Comparison of ENCODE assay signal across 24 cellular contexts in the genomic region with DNA sequence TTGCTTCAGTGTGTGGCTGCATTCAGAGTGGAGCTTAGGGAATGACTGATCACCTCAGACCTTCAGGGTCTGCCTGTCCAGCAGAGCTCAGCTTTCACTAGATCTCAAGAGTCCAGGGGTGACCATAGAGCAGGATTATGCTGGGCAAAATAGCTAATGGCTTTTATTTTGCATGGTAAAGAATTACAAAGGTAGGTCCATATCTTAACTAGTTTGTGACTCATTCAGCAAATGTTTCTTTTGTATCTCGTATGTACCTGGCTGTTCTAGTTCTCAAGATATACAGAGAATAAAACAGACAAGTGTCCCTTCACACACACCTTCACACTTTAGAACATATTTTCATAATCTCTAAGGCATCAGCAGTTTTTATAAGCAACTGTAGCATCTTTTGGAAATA.
"Had no signal": no experiment of that assay in that cellular context is flagged by ENCODE, and none has a peak within 500 bp of the region (broad histone marks: within the 10 kb centered on the region; RNA-seq: fewer than 3 reads in every experiment).

No MANE protein-coding gene starts in this region.

- H3K27me3 ChIP-seq: esophagus squamous epithelium, neutrophil, sigmoid colon, spleen, thyroid gland had no signal

- H3K36me3 Mint-ChIP-seq: mesothelial cell of epicardium; naive B cell; natural killer cell treated with Interleukin-12 subunit alpha and Interleukin-12 subunit beta and Interleukin-15 and Interleukin-18, amount 100 ng/mL, for 72 hours had no signal

- H3K4me1 ChIP-seq: esophagus squamous epithelium, parathyroid adenoma, prostate gland, sigmoid colon, spleen had no signal

- H3K4me1 Mint-ChIP-seq: naive B cell; neural crest cell; stimulated activated naive CD8-positive, alpha-beta T cell treated with anti-CD3 and anti-CD28 coated beads, Interleukin-15, amount 100 ng/mL, for 72 hours had no signal

- H3K27me3 Mint-ChIP-seq: naive B cell had no signal

- H3K27ac Mint-ChIP-seq: effector memory CD8-positive, alpha-beta T cell; mesothelial cell of epicardium; naive B cell; natural killer cell treated with Interleukin-12 subunit alpha and Interleukin-12 subunit beta and Interleukin-15 and Interleukin-18, amount 100 ng/mL, for 72 hours; stimulated activated naive CD8-positive, alpha-beta T cell treated with anti-CD3 and anti-CD28 coated beads, Interleukin-15, amount 100 ng/mL, for 72 hours had no signal

- H3K4me3 ChIP-seq: esophagus squamous epithelium, mucosa of descending colon, prostate gland, sigmoid colon, spleen, thyroid gland had no signal

- H3K4me3 Mint-ChIP-seq: effector memory CD8-positive, alpha-beta T cell; mesothelial cell of epicardium; naive B cell; natural killer cell treated with Interleukin-12 subunit alpha and Interleukin-12 subunit beta and Interleukin-15 and Interleukin-18, amount 100 ng/mL, for 72 hours; neural crest cell; stimulated activated naive CD8-positive, alpha-beta T cell treated with anti-CD3 and anti-CD28 coated beads, Interleukin-15, amount 100 ng/mL, for 72 hours had no signal

- DNase-seq: cerebellar nuclear complex; cortex of kidney; effector memory CD8-positive, alpha-beta T cell; erythroblast; esophagus squamous epithelium; foreskin melanocyte; mesenchymal stem cell; mucosa of descending colon; naive B cell; right cardiac atrium; sigmoid colon; spleen; stimulated activated naive CD4-positive, alpha-beta T cell; stimulated activated naive CD8-positive, alpha-beta T cell treated with anti-CD3 and anti-CD28 coated beads, Interleukin-15, amount 100 ng/mL, for 72 hours; thyroid gland had no signal

- H3K27ac ChIP-seq: esophagus squamous epithelium, neutrophil, parathyroid adenoma, prostate gland, sigmoid colon, spleen, thyroid gland had no signal

- H3K9me3 Mint-ChIP-seq: effector memory CD8-positive, alpha-beta T cell; mesothelial cell of epicardium; naive B cell; natural killer cell treated with Interleukin-12 subunit alpha and Interleukin-12 subunit beta and Interleukin-15 and Interleukin-18, amount 100 ng/mL, for 72 hours; neural crest cell; stimulated activated naive CD8-positive, alpha-beta T cell treated with anti-CD3 and anti-CD28 coated beads, Interleukin-15, amount 100 ng/mL, for 72 hours had no signal

- H2AFZ ChIP-seq: parathyroid adenoma had no signal

- H3K36me3 ChIP-seq: esophagus squamous epithelium, neutrophil, prostate gland, sigmoid colon, spleen, thyroid gland had no signal

- FAIRE-seq: endometrium, keratinocyte had no signal

- H3K9ac ChIP-seq: parathyroid adenoma had no signal

- H3K79me2 ChIP-seq: parathyroid adenoma had no signal

- ATAC-seq: effector memory CD8-positive, alpha-beta T cell; left lobe of liver; mucosa of descending colon; natural killer cell treated with Interleukin-12 subunit alpha and Interleukin-12 subunit beta and Interleukin-15 and Interleukin-18, amount 100 ng/mL, for 72 hours; right cardiac atrium; stimulated activated naive CD8-positive, alpha-beta T cell treated with anti-CD3 and anti-CD28 coated beads, Interleukin-15, amount 100 ng/mL, for 72 hours had no signal

- H3K9me3 ChIP-seq: esophagus squamous epithelium, mucosa of descending colon, neutrophil, prostate gland, sigmoid colon, spleen, thyroid gland had no signal
